In the genomic region with DNA sequence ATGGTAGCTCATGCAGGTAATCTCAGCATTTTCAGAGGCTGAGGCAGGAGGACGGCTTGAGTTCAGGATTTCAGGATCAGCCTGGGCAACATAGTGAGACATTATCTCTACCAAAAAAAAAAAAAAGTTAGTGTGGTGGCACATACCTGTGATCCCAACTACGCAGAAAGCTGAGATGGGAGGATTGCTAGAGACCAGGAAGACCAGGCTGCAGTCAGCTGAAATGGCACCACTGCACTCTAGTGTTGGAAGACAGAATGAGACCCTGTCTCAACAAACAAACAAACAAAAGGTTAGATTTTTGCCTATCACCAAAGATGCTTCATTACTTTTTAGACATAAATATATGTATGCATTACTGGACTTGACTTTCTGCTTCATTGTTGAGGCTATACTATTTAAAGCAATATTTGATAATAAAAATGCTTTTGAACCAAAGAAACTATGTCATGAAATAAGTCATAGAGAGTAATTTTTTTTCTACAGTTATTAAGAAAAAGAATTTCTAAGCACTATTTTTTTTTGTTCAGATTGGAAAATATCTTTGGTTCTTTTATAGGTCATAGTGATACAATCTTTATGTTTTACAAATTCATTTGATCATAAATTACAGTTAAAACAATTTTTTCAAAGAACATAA, we compare ENCODE assay signal across 8 cellular contexts.
DNase-seq lines count a peak whose midpoint lies in the region; ATAC-seq and TF ChIP-seq lines count a peak whose summit lies in the region.
"Had no signal": no experiment of that assay in that cellular context is flagged by ENCODE, and none has a peak within 500 bp of the region (broad histone marks: within the 10 kb centered on the region; RNA-seq: fewer than 3 reads in every experiment).

No MANE protein-coding gene starts in this region.

- no peaks in the 10 kb centered on the region for H3K4me1 Mint-ChIP-seq in GM23338
- H3K4me1 Mint-ChIP-seq in activated CD4-positive, alpha-beta T cell treated with anti-CD3 and anti-CD28 coated beads for 36 hours, result no peaks in the 10 kb centered on the region

- peaks cover 10% of the 10 kb centered on the region; the same call in 1 of the 3 replicates for H3K36me3 Mint-ChIP-seq in GM23338 (ENCODE audit: low read depth)
- no peaks in the 10 kb centered on the region for H3K36me3 Mint-ChIP-seq in activated CD4-positive, alpha-beta T cell treated with anti-CD3 and anti-CD28 coated beads for 36 hours (ENCODE audit: low read depth)

- H3K36me3 ChIP-seq in GM23338 (ENCODE audit: insufficient read depth), result peaks cover 2% of the 10 kb centered on the region; the same call in 1 of the 2 replicates

- no peak overlapping the region for H2AFZ ChIP-seq in GM23338

- H3K4me3 ChIP-seq in GM23338, result no peak overlapping the region

- peak; percentile 98 for ATAC-seq in GM23338
- no peak for ATAC-seq in GM19455 (IDR thresholded peaks at IDR 0.05; ENCODE audit: unreplicated experiment)
- no peak for ATAC-seq in activated CD4-positive, alpha-beta T cell treated with anti-CD3 and anti-CD28 coated beads for 36 hours

- H3K9me2 ChIP-seq in GM23338 (ENCODE audit: insufficient read depth), result no peaks in the 10 kb centered on the region

- no peak overlapping the region for H3K4me2 ChIP-seq in GM23338

- no peaks in the 10 kb centered on the region for H3K27me3 ChIP-seq in GM23338 (ENCODE audit: insufficient read depth)

- no peaks in the 10 kb centered on the region for H4K20me1 ChIP-seq in GM23338 (replicated peaks; ENCODE audit: insufficient read depth)

- H3K4me1 ChIP-seq in GM23338 (ENCODE audit: insufficient read depth), result no peaks in the 10 kb centered on the region

- peak; percentile 86 for DNase-seq in GM23338 (ENCODE audit: low spot score)
- DNase-seq in NCI-H2081 treated with DMSO at 0.1 percent for 48 hours (lab: John Stamatoyannopoulos, UW), result peak; percentile 0
- peak; percentile 22 for DNase-seq in cerebellar cortex (ENCODE audit: low spot score)
- peak; percentile 55 for DNase-seq in retina
- no peak for DNase-seq in T1000 (lab: John Stamatoyannopoulos, UW)
- no peak for DNase-seq in activated CD4-positive, alpha-beta T cell treated with anti-CD3 and anti-CD28 coated beads for 36 hours

- no peak overlapping the region for H3K27ac ChIP-seq in GM23338 (ENCODE audit: low read depth)
- H3K27ac ChIP-seq: HL-60 had no signal

- H3F3A ChIP-seq in GM23338 (replicated peaks; ENCODE audit: low read depth), result no peaks in the 10 kb centered on the region

- H3K27me3 Mint-ChIP-seq in GM23338 (ENCODE audit: insufficient read depth, low read depth, poor library complexity), result no peaks in the 10 kb centered on the region
- no peaks in the 10 kb centered on the region for H3K27me3 Mint-ChIP-seq in activated CD4-positive, alpha-beta T cell treated with anti-CD3 and anti-CD28 coated beads for 36 hours

- no peak overlapping the region for H3K27ac Mint-ChIP-seq in GM23338
- H3K27ac Mint-ChIP-seq in activated CD4-positive, alpha-beta T cell treated with anti-CD3 and anti-CD28 coated beads for 36 hours, result no peak overlapping the region

- intact Hi-C loops in activated CD4-positive, alpha-beta T cell treated with anti-CD3 and anti-CD28 coated beads for 36 hours (cut with DNase I, micrococcal nuclease), result no loop called here

- no peaks in the 10 kb centered on the region for H3K79me2 ChIP-seq in GM23338 (replicated peaks; ENCODE audit: insufficient read depth)

- CTCF ChIA-PET in activated CD4-positive, alpha-beta T cell treated with anti-CD3 and anti-CD28 coated beads for 36 hours (lab: Charles Lee), result interaction anchor here (0.6 kb wide), 1 partner anchor 29 kb away, joined by 3 read pairs; no protein-coding TSS in a partner anchor

- POLR2A ChIA-PET in activated CD4-positive, alpha-beta T cell treated with anti-CD3 and anti-CD28 coated beads for 36 hours (lab: Charles Lee), result no interaction called here

- H3K4me3 Mint-ChIP-seq in GM23338, result no peak overlapping the region
- H3K4me3 Mint-ChIP-seq in activated CD4-positive, alpha-beta T cell treated with anti-CD3 and anti-CD28 coated beads for 36 hours, result no peak overlapping the region

- TF ChIP-seq CTCF in GM23338 (conservative IDR thresholded peaks at IDR 0.05; ENCODE audit: low read depth in 2 of 2), result peak; percentile 97

- H3K9me3 Mint-ChIP-seq in GM23338, result peaks cover 14% of the 10 kb centered on the region
- H3K9me3 Mint-ChIP-seq in activated CD4-positive, alpha-beta T cell treated with anti-CD3 and anti-CD28 coated beads for 36 hours (ENCODE audit: low read depth), result peaks cover 12% of the 10 kb centered on the region

TF ChIP-seq in GM23338, 12 proteins besides CTCF, POLR2A, EP300 and RAD21 (continues in another document):
- TF ChIP-seq, protein P1, sequence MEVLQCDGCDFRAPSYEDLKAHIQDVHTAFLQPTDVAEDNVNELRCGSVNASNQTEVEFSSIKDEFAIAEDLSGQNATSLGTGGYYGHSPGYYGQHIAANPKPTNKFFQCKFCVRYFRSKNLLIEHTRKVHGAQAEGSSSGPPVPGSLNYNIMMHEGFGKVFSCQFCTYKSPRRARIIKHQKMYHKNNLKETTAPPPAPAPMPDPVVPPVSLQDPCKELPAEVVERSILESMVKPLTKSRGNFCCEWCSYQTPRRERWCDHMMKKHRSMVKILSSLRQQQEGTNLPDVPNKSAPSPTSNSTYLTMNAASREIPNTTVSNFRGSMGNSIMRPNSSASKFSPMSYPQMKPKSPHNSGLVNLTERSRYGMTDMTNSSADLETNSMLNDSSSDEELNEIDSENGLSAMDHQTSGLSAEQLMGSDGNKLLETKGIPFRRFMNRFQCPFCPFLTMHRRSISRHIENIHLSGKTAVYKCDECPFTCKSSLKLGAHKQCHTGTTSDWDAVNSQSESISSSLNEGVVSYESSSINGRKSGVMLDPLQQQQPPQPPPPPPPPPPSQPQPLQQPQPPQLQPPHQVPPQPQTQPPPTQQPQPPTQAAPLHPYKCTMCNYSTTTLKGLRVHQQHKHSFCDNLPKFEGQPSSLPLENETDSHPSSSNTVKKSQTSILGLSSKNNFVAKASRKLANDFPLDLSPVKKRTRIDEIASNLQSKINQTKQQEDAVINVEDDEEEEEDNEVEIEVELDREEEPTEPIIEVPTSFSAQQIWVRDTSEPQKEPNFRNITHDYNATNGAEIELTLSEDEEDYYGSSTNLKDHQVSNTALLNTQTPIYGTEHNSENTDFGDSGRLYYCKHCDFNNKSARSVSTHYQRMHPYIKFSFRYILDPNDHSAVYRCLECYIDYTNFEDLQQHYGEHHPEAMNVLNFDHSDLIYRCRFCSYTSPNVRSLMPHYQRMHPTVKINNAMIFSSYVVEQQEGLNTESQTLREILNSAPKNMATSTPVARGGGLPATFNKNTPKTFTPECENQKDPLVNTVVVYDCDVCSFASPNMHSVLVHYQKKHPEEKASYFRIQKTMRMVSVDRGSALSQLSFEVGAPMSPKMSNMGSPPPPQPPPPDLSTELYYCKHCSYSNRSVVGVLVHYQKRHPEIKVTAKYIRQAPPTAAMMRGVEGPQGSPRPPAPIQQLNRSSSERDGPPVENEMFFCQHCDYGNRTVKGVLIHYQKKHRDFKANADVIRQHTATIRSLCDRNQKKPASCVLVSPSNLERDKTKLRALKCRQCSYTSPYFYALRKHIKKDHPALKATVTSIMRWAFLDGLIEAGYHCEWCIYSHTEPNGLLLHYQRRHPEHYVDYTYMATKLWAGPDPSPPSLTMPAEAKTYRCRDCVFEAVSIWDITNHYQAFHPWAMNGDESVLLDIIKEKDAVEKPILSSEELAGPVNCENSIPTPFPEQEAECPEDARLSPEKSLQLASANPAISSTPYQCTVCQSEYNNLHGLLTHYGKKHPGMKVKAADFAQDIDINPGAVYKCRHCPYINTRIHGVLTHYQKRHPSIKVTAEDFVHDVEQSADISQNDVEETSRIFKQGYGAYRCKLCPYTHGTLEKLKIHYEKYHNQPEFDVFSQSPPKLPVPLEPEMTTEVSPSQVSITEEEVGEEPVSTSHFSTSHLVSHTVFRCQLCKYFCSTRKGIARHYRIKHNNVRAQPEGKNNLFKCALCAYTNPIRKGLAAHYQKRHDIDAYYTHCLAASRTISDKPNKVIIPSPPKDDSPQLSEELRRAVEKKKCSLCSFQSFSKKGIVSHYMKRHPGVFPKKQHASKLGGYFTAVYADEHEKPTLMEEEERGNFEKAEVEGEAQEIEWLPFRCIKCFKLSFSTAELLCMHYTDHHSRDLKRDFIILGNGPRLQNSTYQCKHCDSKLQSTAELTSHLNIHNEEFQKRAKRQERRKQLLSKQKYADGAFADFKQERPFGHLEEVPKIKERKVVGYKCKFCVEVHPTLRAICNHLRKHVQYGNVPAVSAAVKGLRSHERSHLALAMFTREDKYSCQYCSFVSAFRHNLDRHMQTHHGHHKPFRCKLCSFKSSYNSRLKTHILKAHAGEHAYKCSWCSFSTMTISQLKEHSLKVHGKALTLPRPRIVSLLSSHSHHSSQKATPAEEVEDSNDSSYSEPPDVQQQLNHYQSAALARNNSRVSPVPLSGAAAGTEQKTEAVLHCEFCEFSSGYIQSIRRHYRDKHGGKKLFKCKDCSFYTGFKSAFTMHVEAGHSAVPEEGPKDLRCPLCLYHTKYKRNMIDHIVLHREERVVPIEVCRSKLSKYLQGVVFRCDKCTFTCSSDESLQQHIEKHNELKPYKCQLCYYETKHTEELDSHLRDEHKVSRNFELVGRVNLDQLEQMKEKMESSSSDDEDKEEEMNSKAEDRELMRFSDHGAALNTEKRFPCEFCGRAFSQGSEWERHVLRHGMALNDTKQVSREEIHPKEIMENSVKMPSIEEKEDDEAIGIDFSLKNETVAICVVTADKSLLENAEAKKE (CRISPR knock-in tag; IDR thresholded peaks at IDR 0.05), result no peak
- TF ChIP-seq CREB1 (CRISPR knock-in tag; IDR thresholded peaks at IDR 0.05; ENCODE audit: low read depth) (no peak), EZH2 (IDR thresholded peaks at IDR 0.05; ENCODE audit: low read depth, unreplicated experiment) (no peak), STAT1 (IDR thresholded peaks at IDR 0.05; ENCODE audit: unreplicated experiment) (no peak), ZNF114 (CRISPR knock-in tag; IDR thresholded peaks at IDR 0.05) (no peak), ETS1 (IDR thresholded peaks at IDR 0.05) (no peak), NANOG (IDR thresholded peaks at IDR 0.05; ENCODE audit: borderline replicate concordance) (no peak), EZH2phosphoT487 (IDR thresholded peaks at IDR 0.05; ENCODE audit: unreplicated experiment) (no peak), ZNF331 (CRISPR knock-in tag; IDR thresholded peaks at IDR 0.05; ENCODE audit: low read depth) (no peak)

Comparison
In these comparisons a context has a peak if more than half of its experiments do, and no peak if none do; other contexts are left out.
1. DNase-seq: peak in GM23338 (single experiment), NCI-H2081 treated with DMSO at 0.1 percent for 48 hours (single experiment), cerebellar cortex (single experiment) and retina (single experiment); none in T1000 (single experiment) and activated CD4-positive, alpha-beta T cell treated with anti-CD3 and anti-CD28 coated beads for 36 hours (single experiment).